29 cellular contexts compared by ENCODE assay signal in genomic region chr20:41865938-41866337, GRCh38.
"Had no signal": no experiment of that assay in that cellular context is flagged by ENCODE, and none has a peak within 500 bp of the region (broad histone marks: within the 10 kb centered on the region; RNA-seq: fewer than 3 reads in every experiment).

No MANE protein-coding gene starts in this region.

- H3K27ac Mint-ChIP-seq: activated B cell treated with CpG ODN at 0.5 μM for 24 hours; activated CD4-positive, alpha-beta T cell treated with anti-CD3 and anti-CD28 coated beads, Interleukin-2, amount 10 ng/mL, durations not matched to agents 24 days and 14 days; activated CD8-positive, alpha-beta memory T cell treated with anti-CD3 and anti-CD28 coated beads, Interleukin-2, amount 10 ng/mL, durations not matched to agents 7 days and 5 days; activated naive CD4-positive, alpha-beta T cell treated with anti-CD3 and anti-CD28 coated beads, Interleukin-2, amount 50 U/mL, for 72 hours; activated naive CD8-positive, alpha-beta T cell treated with anti-CD3 and anti-CD28 coated beads, Interleukin-2, amount 50 U/mL, for 24 hours; activated T-cell treated with anti-CD3 and anti-CD28 coated beads, Interleukin-2, amount 50 U/mL, for 24 hours; activated T-helper 1 cell treated with anti-CD3 and anti-CD28 coated beads, Interleukin-12 subunit alpha, Interleukin-12 subunit beta, Interleukin-2, Interleukin-4 antibody, amounts not matched to agents 30 ng/mL and 10 ng/mL and 1 ng/mL, durations not matched to agents 14 hours and 24 hours and 36 hours; brain; T-cell had no signal

- DNase-seq: activated B cell treated with CpG ODN at 0.5 μM for 24 hours; activated CD4-positive, alpha-beta T cell treated with anti-CD3 and anti-CD28 coated beads for 1 hour; activated CD4-positive, alpha-beta T cell treated with anti-CD3 and anti-CD28 coated beads, Interleukin-2, amount 10 ng/mL, durations not matched to agents 24 days and 14 days; activated CD4-positive, alpha-beta T cell treated with anti-CD3 and anti-CD28 coated beads, Interleukin-2, amount 50 U/mL, for 48 hours; activated CD8-positive, alpha-beta memory T cell treated with anti-CD3 and anti-CD28 coated beads, Interleukin-2, amount 10 ng/mL, durations not matched to agents 7 days and 5 days; activated effector memory CD4-positive, alpha-beta T cell treated with anti-CD3 and anti-CD28 coated beads, Interleukin-2, amount 50 U/mL, for 16 hours; activated naive CD4-positive, alpha-beta T cell treated with Interleukin-2 at 50 U/mL for 16 hours; activated naive CD8-positive, alpha-beta T cell treated with anti-CD3 and anti-CD28 coated beads, Interleukin-2, amount 50 U/mL, for 24 hours; activated T-cell treated with anti-CD3 and anti-CD28 coated beads, Interleukin-2, amount 50 U/mL, for 24 hours; amniotic stem cell; cerebellar nuclear complex; MG63; MV-4-11; NCI-H1092 treated with DMSO at 0.1 percent for 48 hours; NCI-H1436 treated with DMSO at 0.1 percent for 48 hours; NCI-H187 treated with DMSO at 0.1 percent for 48 hours; NCI-H2081 treated with DMSO at 0.1 percent for 48 hours; NCI-H446 treated with DMSO at 0.1 percent for 48 hours; NCI-H524 treated with DMSO at 0.1 percent for 48 hours; Peyer's patch; SHP77 treated with DMSO at 0.1 percent for 48 hours; T-cell; T-helper 2 cell; T1000 had no signal

- ATAC-seq: activated CD8-positive, alpha-beta memory T cell treated with anti-CD3 and anti-CD28 coated beads, Interleukin-2, amount 10 ng/mL, durations not matched to agents 7 days and 5 days; activated naive CD4-positive, alpha-beta T cell treated with anti-CD3 and anti-CD28 coated beads, Interleukin-2, amount 50 U/mL, for 72 hours; activated naive CD8-positive, alpha-beta T cell treated with anti-CD3 and anti-CD28 coated beads, Interleukin-2, amount 50 U/mL, for 24 hours; T-cell had no signal

- H3K4me3 ChIP-seq: MG63, Peyer's patch, SK-N-MC had no signal

- H3K27me3 Mint-ChIP-seq: activated CD4-positive, alpha-beta T cell treated with anti-CD3 and anti-CD28 coated beads, Interleukin-2, amount 10 ng/mL, durations not matched to agents 24 days and 14 days; activated CD8-positive, alpha-beta memory T cell treated with anti-CD3 and anti-CD28 coated beads, Interleukin-2, amount 10 ng/mL, durations not matched to agents 7 days and 5 days; activated naive CD8-positive, alpha-beta T cell treated with anti-CD3 and anti-CD28 coated beads, Interleukin-2, amount 50 U/mL, for 24 hours; activated T-cell treated with anti-CD3 and anti-CD28 coated beads, Interleukin-2, amount 50 U/mL, for 24 hours had no signal

- H3K36me3 Mint-ChIP-seq: activated CD8-positive, alpha-beta memory T cell treated with anti-CD3 and anti-CD28 coated beads, Interleukin-2, amount 10 ng/mL, durations not matched to agents 7 days and 5 days; activated naive CD4-positive, alpha-beta T cell treated with anti-CD3 and anti-CD28 coated beads, Interleukin-2, amount 50 U/mL, for 72 hours; brain; T-cell had no signal

- H3K9me3 Mint-ChIP-seq: activated T-helper 1 cell treated with anti-CD3 and anti-CD28 coated beads, Interleukin-12 subunit alpha, Interleukin-12 subunit beta, Interleukin-2, Interleukin-4 antibody, amounts not matched to agents 30 ng/mL and 10 ng/mL and 1 ng/mL, durations not matched to agents 14 hours and 24 hours and 36 hours had no signal

- H3K27ac ChIP-seq: KMS-11, Peyer's patch, SK-N-MC had no signal

- H3K4me3 Mint-ChIP-seq: activated B cell treated with CpG ODN at 0.5 μM for 24 hours; activated CD4-positive, alpha-beta T cell treated with anti-CD3 and anti-CD28 coated beads, Interleukin-2, amount 10 ng/mL, durations not matched to agents 24 days and 14 days; activated CD8-positive, alpha-beta memory T cell treated with anti-CD3 and anti-CD28 coated beads, Interleukin-2, amount 10 ng/mL, durations not matched to agents 7 days and 5 days; activated naive CD8-positive, alpha-beta T cell treated with anti-CD3 and anti-CD28 coated beads, Interleukin-2, amount 50 U/mL, for 24 hours; activated T-cell treated with anti-CD3 and anti-CD28 coated beads, Interleukin-2, amount 50 U/mL, for 24 hours; activated T-helper 1 cell treated with anti-CD3 and anti-CD28 coated beads, Interleukin-12 subunit alpha, Interleukin-12 subunit beta, Interleukin-2, Interleukin-4 antibody, amounts not matched to agents 30 ng/mL and 10 ng/mL and 1 ng/mL, durations not matched to agents 14 hours and 24 hours and 36 hours; brain; T-cell had no signal

- H3K4me1 Mint-ChIP-seq: activated B cell treated with CpG ODN at 0.5 μM for 24 hours; activated CD4-positive, alpha-beta T cell treated with anti-CD3 and anti-CD28 coated beads, Interleukin-2, amount 10 ng/mL, durations not matched to agents 24 days and 14 days; activated CD8-positive, alpha-beta memory T cell treated with anti-CD3 and anti-CD28 coated beads, Interleukin-2, amount 10 ng/mL, durations not matched to agents 7 days and 5 days; activated naive CD8-positive, alpha-beta T cell treated with anti-CD3 and anti-CD28 coated beads, Interleukin-2, amount 50 U/mL, for 24 hours; T-cell had no signal
